Comparison of ENCODE assay signal across 8 cellular contexts in genomic region chr16:29613307-29614057, GRCh38. TPM values are rescaled to one million over a fixed set of nuclear protein-coding genes. Genes with fewer than 3 reads are reported as not detected.
A peak's percentile ranks its signal among the peaks of the same experiment; 100 is the strongest.
DNase-seq lines count a peak whose midpoint lies in the region; ATAC-seq lines count a peak whose summit lies in the region.
"Not testable (repeated sequence)": the region's sequence is repeated elsewhere in the genome, so short reads cannot be mapped to it uniquely, and the experiment has no call there.

No MANE protein-coding gene starts in this region.

- H2BK15ac ChIP-seq in neuronal stem cell (ENCODE audit: low read length): not testable (repeated sequence)

- not testable (repeated sequence) for H3K36me3 ChIP-seq in neuronal stem cell (replicated peaks in 1 of 2; ENCODE audit: control insufficient read depth in 2 of 2, insufficient read depth in 2 of 2, low read length in 2 of 2)

- not testable (repeated sequence) for H4K91ac ChIP-seq in neuronal stem cell (ENCODE audit: low read depth, low read length, poor library complexity)

- peak; percentile 49 for ATAC-seq in HG02588 (IDR thresholded peaks at IDR 0.05; ENCODE audit: unreplicated experiment)
- ATAC-seq in activated naive CD4-positive, alpha-beta T cell treated with anti-CD3 and anti-CD28 coated beads, Interleukin-2, amount 50 U/mL, for 72 hours: peak; percentile 28 to 53

- H3K23ac ChIP-seq in neuronal stem cell (ENCODE audit: low read depth, low read length, poor library complexity): peak overlapping the region; percentile 97

- H2BK5ac ChIP-seq in neuronal stem cell (ENCODE audit: low read length): not testable (repeated sequence)

- H3K4me1 ChIP-seq in neuronal stem cell (ENCODE audit: control insufficient read depth in 2 of 2, insufficient read depth in 1 of 2, low read depth in 1 of 2, low read length in 2 of 2): not testable (repeated sequence)

- not testable (repeated sequence) for H3K79me1 ChIP-seq in neuronal stem cell (ENCODE audit: low read depth, low read length)

- H3K9ac ChIP-seq in neuronal stem cell (ENCODE audit: low read depth, low read length, poor library complexity): peak overlapping the region; percentile 98

- peak; percentile 85 for DNase-seq in Daoy (ENCODE audit: low read depth)
- peak; percentile 77 to 87 (median 83) for DNase-seq in NCI-H1417 (lab: John Stamatoyannopoulos, UW)
- peak; percentile 67 for DNase-seq in SW480 (ENCODE audit: low spot score)
- DNase-seq in activated naive CD4-positive, alpha-beta T cell treated with anti-CD3 and anti-CD28 coated beads, Interleukin-2, amount 50 U/mL, for 72 hours (ENCODE audit: low spot score in 2 of 2): peak; percentile 91 to 97
- DNase-seq in glomerular visceral epithelial cell (ENCODE audit: extremely low spot score): peak; percentile 42
- DNase-seq in neuronal stem cell (ENCODE audit: low spot score): peak; percentile 84

- H4K8ac ChIP-seq in neuronal stem cell (ENCODE audit: low read depth, low read length): not testable (repeated sequence)

- not testable (repeated sequence) for H3K9me3 ChIP-seq in neuronal stem cell (replicated peaks in 1 of 2; ENCODE audit: control insufficient read depth in 2 of 2, insufficient read depth in 1 of 2, low read depth in 1 of 2, low read length in 2 of 2)

- not testable (repeated sequence) for H3K4ac ChIP-seq in neuronal stem cell (ENCODE audit: low read length)

- H3K4me3 ChIP-seq in neuronal stem cell (ENCODE audit: low read length in 2 of 2): peak overlapping the region; percentile 93 to 94

- H3K4me3 Mint-ChIP-seq in stimulated activated naive CD8-positive, alpha-beta T cell treated with anti-CD3 and anti-CD28 coated beads, Interleukin-15, Interleukin-2, amounts not matched to agents 100 ng/mL and 50 ng/mL, for 24 hours: peak overlapping the region; percentile 94

- WGBS in neuronal stem cell (ENCODE audit: extremely low coverage in 2 of 2, insufficient read length in 2 of 2, insufficient replicate concordance in 1 of 2), 2 donors: no CpG with 5 or more reads among the region's 100 CpGs

- H3K36me3 Mint-ChIP-seq in activated naive CD4-positive, alpha-beta T cell treated with anti-CD3 and anti-CD28 coated beads, Interleukin-2, amount 50 U/mL, for 72 hours: peaks cover 13 to 18% of the 10 kb centered on the region in 2 donors
- H3K36me3 Mint-ChIP-seq in stimulated activated naive CD8-positive, alpha-beta T cell treated with anti-CD3 and anti-CD28 coated beads, Interleukin-15, Interleukin-2, amounts not matched to agents 100 ng/mL and 50 ng/mL, for 24 hours (ENCODE audit: low read depth): peaks cover 22% of the 10 kb centered on the region

- H3K27ac ChIP-seq in neuronal stem cell (replicated peaks; ENCODE audit: low read length): not testable (repeated sequence)

- peak overlapping the region; percentile 71 for H3K14ac ChIP-seq in neuronal stem cell (ENCODE audit: low read length)

- H3K4me2 ChIP-seq in neuronal stem cell (ENCODE audit: insufficient read depth, low read length, poor library complexity, severe bottlenecking): peak overlapping the region; percentile 96

- not testable (repeated sequence) for H3K27me3 Mint-ChIP-seq in stimulated activated naive CD8-positive, alpha-beta T cell treated with anti-CD3 and anti-CD28 coated beads, Interleukin-15, Interleukin-2, amounts not matched to agents 100 ng/mL and 50 ng/mL, for 24 hours

- not testable (repeated sequence) for H3K9me3 Mint-ChIP-seq in activated naive CD4-positive, alpha-beta T cell treated with anti-CD3 and anti-CD28 coated beads, Interleukin-2, amount 50 U/mL, for 72 hours; stimulated activated naive CD8-positive, alpha-beta T cell treated with anti-CD3 and anti-CD28 coated beads, Interleukin-15, Interleukin-2, amounts not matched to agents 100 ng/mL and 50 ng/mL, for 24 hours

- H3K27ac Mint-ChIP-seq in activated naive CD4-positive, alpha-beta T cell treated with anti-CD3 and anti-CD28 coated beads, Interleukin-2, amount 50 U/mL, for 72 hours: peak overlapping the region; percentile 98 to 100
- H3K27ac Mint-ChIP-seq in stimulated activated naive CD8-positive, alpha-beta T cell treated with anti-CD3 and anti-CD28 coated beads, Interleukin-15, Interleukin-2, amounts not matched to agents 100 ng/mL and 50 ng/mL, for 24 hours: peak overlapping the region; percentile 99

- H2BK12ac ChIP-seq in neuronal stem cell (ENCODE audit: low read length): peak overlapping the region; percentile 99

- H3K18ac ChIP-seq in neuronal stem cell (ENCODE audit: low read length): peak overlapping the region; percentile 95

- H2AFZ ChIP-seq in neuronal stem cell (ENCODE audit: low read length): peak overlapping the region; percentile 87

- H3K27me3 ChIP-seq in neuronal stem cell (ENCODE audit: control insufficient read depth in 3 of 3, insufficient read depth in 3 of 3, low read depth in 1 of 3, low read length in 3 of 3): not testable (repeated sequence)

- not testable (repeated sequence) for H2BK120ac ChIP-seq in neuronal stem cell (ENCODE audit: low read depth, low read length)

- not testable (repeated sequence) for H2AK5ac ChIP-seq in neuronal stem cell (ENCODE audit: low read depth, low read length)

- peaks cover 22% of the 10 kb centered on the region for H3K4me1 Mint-ChIP-seq in stimulated activated naive CD8-positive, alpha-beta T cell treated with anti-CD3 and anti-CD28 coated beads, Interleukin-15, Interleukin-2, amounts not matched to agents 100 ng/mL and 50 ng/mL, for 24 hours (ENCODE audit: low read depth)

RNA-seq across cellular contexts. Expression of gene SPN, which starts 49.6 kb away (rescaled TPM):
- 0.40 and 0.89 TPM in 2 replicates for total RNA-seq in Daoy (2014; rRNA removed; shearing (Covaris generic))
- 100 to 1,000 TPM in 1 of 2 donors, 10 to 100 TPM in 1; 83.4 to 145 TPM for total RNA-seq in activated naive CD4-positive, alpha-beta T cell treated with anti-CD3 and anti-CD28 coated beads, Interleukin-2, amount 50 U/mL, for 72 hours
- polyA plus RNA-seq in neuronal stem cell (2013, experiment 1 of 2): 0.25 TPM
- polyA plus RNA-seq in neuronal stem cell (2013, experiment 2 of 2): 0.17 TPM

Comparison
In these comparisons a context has a peak if more than half of its experiments do, and no peak if none do; other contexts are left out.
1. DNase-seq: peak in every context shown above with its lines; median percentile 94 in activated naive CD4-positive, alpha-beta T cell treated with anti-CD3 and anti-CD28 coated beads, Interleukin-2, amount 50 U/mL, for 72 hours; 85 in Daoy; 84 in neuronal stem cell; 83 in NCI-H1417; 67 in SW480; 42 in glomerular visceral epithelial cell.
2. RNA of gene SPN, which starts 49.6 kb away (total RNA-seq): 83.4 to 145 TPM in activated naive CD4-positive, alpha-beta T cell treated with anti-CD3 and anti-CD28 coated beads, Interleukin-2, amount 50 U/mL, for 72 hours; 0.40 to 0.89 TPM in Daoy; every median in the first group is over 10 times any median in the second.